8 cellular contexts compared by ENCODE assay signal in the genomic region with DNA sequence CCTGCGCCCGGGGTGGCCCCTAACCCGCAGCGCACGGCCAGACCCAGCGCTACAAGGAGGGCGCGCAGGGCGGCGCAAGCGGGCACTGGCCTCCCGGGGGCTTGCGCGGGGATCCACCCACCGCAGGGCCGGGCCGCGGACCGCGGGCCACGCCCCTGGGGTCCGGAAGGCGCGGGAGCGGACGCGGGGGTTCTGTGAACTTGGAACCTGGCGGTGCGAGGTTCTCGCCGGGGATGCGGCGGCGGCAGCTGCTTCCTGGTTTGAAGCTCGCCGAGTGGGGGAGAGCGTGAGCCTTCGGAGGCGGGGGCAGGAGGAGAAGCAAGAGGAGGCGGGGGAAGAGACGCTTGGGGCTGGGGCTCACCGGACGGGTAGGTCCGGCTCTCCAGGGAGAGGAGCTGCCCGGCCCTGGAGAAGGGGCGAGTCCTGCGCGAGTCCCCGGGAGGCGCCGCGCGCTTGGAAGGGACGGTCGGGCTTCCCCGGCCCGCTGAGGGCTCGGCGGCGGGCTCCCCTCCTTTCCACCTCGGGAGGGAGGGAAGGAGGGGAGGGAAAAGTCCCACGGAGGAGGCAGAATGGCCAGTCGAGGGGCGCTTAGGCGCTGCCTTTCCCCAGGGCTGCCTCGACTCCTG. TPM values are rescaled to one million over a fixed set of nuclear protein-coding genes. Genes with fewer than 3 reads are reported as not detected.
A peak's percentile ranks its signal among the peaks of the same experiment; 100 is the strongest.
DNase-seq lines count a peak whose midpoint lies in the region; ATAC-seq, FAIRE-seq and TF ChIP-seq lines count a peak whose summit lies in the region.

A gene (plus strand): TSS at position 195 of the 626 bp plus-strand sequence. CDS start 523 bp downstream, outside the sequence.

- TF ChIP-seq CTCF in epithelial cell of proximal tubule (conservative IDR thresholded peaks at IDR 0.05; ENCODE audit: low read depth, low read length): no peak

- H3K9me3 ChIP-seq in muscle layer of colon (ENCODE audit: low read length): no peaks in the 10 kb centered on the region

- ATAC-seq in HG03045 (IDR thresholded peaks at IDR 0.05; ENCODE audit: unreplicated experiment) (peak; percentile 46), GM21526 (IDR thresholded peaks at IDR 0.05; ENCODE audit: low FRiP score, unreplicated experiment) (no peak)

- H3K27me3 ChIP-seq in muscle layer of colon (ENCODE audit: control insufficient read depth in 1 of 2, insufficient read depth in 2 of 2, low read length in 2 of 2): peaks cover 6 to 22% of the 10 kb centered on the region in 2 donors

- no peak within 1 kb of the TSS for H3K27ac ChIP-seq in muscle layer of colon (ENCODE audit: low read depth, low read length)

- FAIRE-seq in GM12891 (lab: Jason Lieb, UNC): peak; percentile 87

- no peaks in the 10 kb centered on the region for H3K36me3 ChIP-seq in muscle layer of colon (ENCODE audit: insufficient read depth, low read length)

- peak within 1 kb of the TSS; percentile 50 for H3K4me3 ChIP-seq in epithelial cell of proximal tubule (ENCODE audit: low read depth, low read length)
- H3K4me3 ChIP-seq in muscle layer of colon (ENCODE audit: low read depth in 1 of 2, low read length in 2 of 2): peak within 1 kb of the TSS; percentile 42 to 50

- no peaks in the 10 kb centered on the region for H3K4me1 ChIP-seq in muscle layer of colon (ENCODE audit: insufficient read depth, low read length)

- peak; percentile 78 for DNase-seq in GM12891 (ENCODE audit: insufficient read length, low spot score)
- DNase-seq in NCI-H69 (lab: John Stamatoyannopoulos, UW): peak; percentile 87
- peak; percentile 78 for DNase-seq in activated T-cell treated with anti-CD3 and anti-CD28 coated beads for 1 hour (ENCODE audit: low read depth)
- no peak for DNase-seq in epithelial cell of proximal tubule (ENCODE audit: low read depth)
- peak; percentile 65 to 66 for DNase-seq in stimulated activated CD8-positive, alpha-beta memory T cell treated with anti-CD3 and anti-CD28 coated beads, Interleukin-7, amount 100 ng/mL, for 1 hour (ENCODE audit: low read depth in 2 of 2)

- TF ChIP-seq POLR2A in GM12891 (IDR thresholded peaks at IDR 0.05; ENCODE audit: low read depth, low read length): no peak

- H3K9ac ChIP-seq in muscle layer of colon (ENCODE audit: low read length): no peak within 1 kb of the TSS

TF ChIP-seq in GM12891, 5 proteins besides CTCF, POLR2A, EP300 and RAD21:
- TF ChIP-seq TAF1 (IDR thresholded peaks at IDR 0.05; ENCODE audit: low read depth, low read length) (no peak; the same call in 1 of the 2 replicates), POU2F2 (IDR thresholded peaks at IDR 0.05; ENCODE audit: low read depth, low read length) (no peak), PAX5 (IDR thresholded peaks at IDR 0.05; ENCODE audit: insufficient read depth, low read length, severe bottlenecking) (no peak), POLR2AphosphoS5 (IDR thresholded peaks at IDR 0.05; ENCODE audit: low read depth, low read length) (no peak)
TF ChIP-seq in GM12891: peak in this region for 0.

RNA-seq across cellular contexts. Expression of the gene that starts here (rescaled TPM):
- polyA plus RNA-seq in GM12891 (2012; ENCODE audit: low read depth, missing spikeins): 45.7 TPM
- total RNA-seq in epithelial cell of proximal tubule: 6.9 and 7.6 TPM in 2 replicates
